16 cellular contexts compared by ENCODE assay signal in the genomic region with DNA sequence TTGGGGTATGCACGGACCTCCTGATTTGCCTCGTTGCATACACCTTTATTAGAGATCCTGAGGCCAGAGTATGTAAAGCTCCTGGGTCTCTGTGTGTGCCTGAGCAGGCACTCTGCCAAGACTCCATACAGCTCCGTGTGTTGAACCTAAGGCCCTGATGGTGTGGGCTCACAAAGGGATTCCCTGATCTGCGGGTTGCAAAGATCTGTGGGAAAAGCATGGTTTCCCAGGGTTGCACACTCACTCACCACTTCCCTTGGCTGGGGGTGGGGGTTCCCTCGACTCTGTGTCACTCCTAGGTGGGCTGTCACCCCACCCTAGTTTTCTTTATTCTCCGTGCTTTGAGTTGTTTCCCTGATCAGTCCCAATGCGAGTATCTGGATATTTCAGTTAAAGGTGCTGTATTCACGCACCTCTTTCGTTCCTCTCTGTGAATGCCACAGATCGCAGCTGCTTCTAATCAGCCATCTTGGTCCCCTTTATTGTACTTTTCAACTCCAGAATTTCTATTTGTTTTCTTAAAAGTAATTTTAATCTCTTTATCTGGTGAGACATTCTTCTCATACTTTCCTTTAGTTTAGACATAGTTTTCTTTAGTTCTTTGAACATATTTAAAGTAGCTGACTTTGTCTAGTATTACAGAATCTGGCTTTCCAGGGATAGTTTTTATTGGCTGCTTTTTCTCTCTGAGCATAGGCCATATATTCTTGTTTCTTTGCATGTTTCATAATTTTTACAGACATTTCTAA. TPM values are rescaled to one million over a fixed set of nuclear protein-coding genes. Genes with fewer than 3 reads are reported as not detected.
DNase-seq lines count a peak whose midpoint lies in the region; ATAC-seq, FAIRE-seq and TF ChIP-seq lines count a peak whose summit lies in the region.
"Had no signal": no experiment of that assay in that cellular context is flagged by ENCODE, and none has a peak within 500 bp of the region (broad histone marks: within the 10 kb centered on the region; RNA-seq: fewer than 3 reads in every experiment).

No MANE protein-coding gene starts in this region.

- DNase-seq in A172 (ENCODE audit: low spot score) (peak; percentile 10), HT1080 (ENCODE audit: low read depth) (peak; percentile 41), astrocyte of the hippocampus (ENCODE audit: low read depth, low spot score) (peak; percentile 63), keratinocyte (ENCODE audit: low read depth, low spot score) (no peak), islet precursor cell (no peak), glomerular visceral epithelial cell (ENCODE audit: extremely low spot score) (no peak)
- no peak for DNase-seq in activated CD8-positive, alpha-beta memory T cell treated with anti-CD3 and anti-CD28 coated beads, Interleukin-2, amount 50 U/mL, for 48 hours
- DNase-seq: activated CD4-positive, alpha-beta T cell treated with anti-CD3 and anti-CD28 coated beads, Interleukin-2, amount 50 U/mL, for 48 hours; KBM-7; NCI-H1694 treated with DMSO at 0.1 percent for 48 hours; NCI-H524 treated with DMSO at 0.1 percent for 48 hours; occipital lobe; RPMI8226; upper lobe of left lung had no signal

- H3K4me2 ChIP-seq in keratinocyte (ENCODE audit: control insufficient read depth, extremely low read depth, insufficient read depth, low read depth, low read length), result peak overlapping the region; percentile 24

- peaks cover 7% of the 10 kb centered on the region for H3K9me3 Mint-ChIP-seq in stimulated activated memory B cell treated with anti-CD40 and anti-IgM and Interleukin-4, amounts not matched to agents 10 μg/mL and 1 μg/mL and 100 μg/mL, for 72 hours

- dilution Hi-C loops in keratinocyte (cut with MboI; ENCODE audit: extremely low pct_ligation_motif_present, low sequenced_read_pairs), result no loop called here

- TF ChIP-seq CTCF in keratinocyte (optimal IDR thresholded peaks at IDR 0.05 in 1 of 3, IDR thresholded peaks at IDR 0.05 in 1 of 3, conservative IDR thresholded peaks at IDR 0.05 in 1 of 3; ENCODE audit: extremely low read depth in 1 of 3, insufficient read depth in 2 of 3, low read length in 3 of 3), result no peak

- H3K9me3 ChIP-seq in keratinocyte (ENCODE audit: control insufficient read depth, low read depth, low read length), result peaks cover 3% of the 10 kb centered on the region
- H3K9me3 ChIP-seq: upper lobe of left lung had no signal

- H3K27ac Mint-ChIP-seq in stimulated activated memory B cell treated with anti-CD40 and anti-IgM and Interleukin-4, amounts not matched to agents 10 μg/mL and 1 μg/mL and 100 μg/mL, for 72 hours, result no peak overlapping the region
- H3K27ac Mint-ChIP-seq: activated T-helper 17 cell treated with anti-CD3 and anti-CD28 coated beads, Interleukin-2, amount 50 U/mL, for 72 hours had no signal

- peaks cover 30% of the 10 kb centered on the region for H3K4me1 ChIP-seq in keratinocyte (ENCODE audit: control insufficient read depth, extremely low read depth, insufficient read depth, low read length)

- peaks cover 23% of the 10 kb centered on the region for H3K27me3 Mint-ChIP-seq in stimulated activated memory B cell treated with anti-CD40 and anti-IgM and Interleukin-4, amounts not matched to agents 10 μg/mL and 1 μg/mL and 100 μg/mL, for 72 hours

- H3K4me1 Mint-ChIP-seq in stimulated activated memory B cell treated with anti-CD40 and anti-IgM and Interleukin-4, amounts not matched to agents 10 μg/mL and 1 μg/mL and 100 μg/mL, for 72 hours, result no peaks in the 10 kb centered on the region
- H3K4me1 Mint-ChIP-seq: activated T-helper 17 cell treated with anti-CD3 and anti-CD28 coated beads, Interleukin-2, amount 50 U/mL, for 72 hours had no signal

- H3K9ac ChIP-seq in keratinocyte (ENCODE audit: control insufficient read depth, extremely low read depth, insufficient read depth, low read length), result no peak overlapping the region

- no peak for FAIRE-seq in keratinocyte (lab: Jason Lieb, UNC)

- H2AFZ ChIP-seq in keratinocyte (ENCODE audit: control insufficient read depth, low read length), result peak overlapping the region; percentile 29

- H3K36me3 Mint-ChIP-seq in stimulated activated memory B cell treated with anti-CD40 and anti-IgM and Interleukin-4, amounts not matched to agents 10 μg/mL and 1 μg/mL and 100 μg/mL, for 72 hours, result no peaks in the 10 kb centered on the region

- no peaks in the 10 kb centered on the region for H3K36me3 ChIP-seq in keratinocyte (ENCODE audit: control insufficient read depth in 2 of 2, extremely low read depth in 1 of 2, insufficient read depth in 2 of 2, low read length in 2 of 2)
- H3K36me3 ChIP-seq: upper lobe of left lung had no signal

- ATAC-seq in stimulated activated memory B cell treated with anti-CD40 and anti-IgM and Interleukin-4, amounts not matched to agents 10 μg/mL and 1 μg/mL and 100 μg/mL, for 72 hours, result no peak
- ATAC-seq: activated T-helper 17 cell treated with anti-CD3 and anti-CD28 coated beads, Interleukin-2, amount 50 U/mL, for 72 hours had no signal

- H3K27me3 ChIP-seq in keratinocyte (ENCODE audit: control insufficient read depth, extremely low read depth, insufficient read depth, low read length), result no peaks in the 10 kb centered on the region
- H3K27me3 ChIP-seq: upper lobe of left lung had no signal

- H3K27ac ChIP-seq in keratinocyte (ENCODE audit: control insufficient read depth, insufficient read depth, low read length), result peak overlapping the region; percentile 59

- H3K4me3 ChIP-seq in keratinocyte (ENCODE audit: control insufficient read depth in 2 of 3, extremely low read depth in 1 of 3, insufficient read depth in 2 of 3, low read depth in 1 of 3, low read length in 3 of 3), result no peak overlapping the region
- H3K4me3 ChIP-seq: upper lobe of left lung had no signal

- no peaks in the 10 kb centered on the region for H3K79me2 ChIP-seq in keratinocyte (ENCODE audit: control insufficient read depth, insufficient read depth, low read length)

- H4K20me1 ChIP-seq in keratinocyte (ENCODE audit: control insufficient read depth, extremely low read depth, insufficient read depth, low read length), result no peaks in the 10 kb centered on the region

- no peak overlapping the region for H3K4me3 Mint-ChIP-seq in stimulated activated memory B cell treated with anti-CD40 and anti-IgM and Interleukin-4, amounts not matched to agents 10 μg/mL and 1 μg/mL and 100 μg/mL, for 72 hours
- H3K4me3 Mint-ChIP-seq: activated T-helper 17 cell treated with anti-CD3 and anti-CD28 coated beads, Interleukin-2, amount 50 U/mL, for 72 hours had no signal

- no peaks in the 10 kb centered on the region for H3K9me1 ChIP-seq in keratinocyte (ENCODE audit: control insufficient read depth, extremely low read depth, insufficient read depth, low read length)

RNA-seq across cellular contexts. Expression of a gene that starts 39.0 kb away (rescaled TPM):
- total RNA-seq in A172 (2014; rRNA removed; shearing (Covaris generic)), result 79.2 and 79.3 TPM in 2 replicates
- total RNA-seq in HT1080 (2014; rRNA removed; shearing (Covaris generic)), result 24.7 and 44.0 TPM in 2 replicates
- polyA plus RNA-seq in HT1080 (2015; cell fraction: cytosol; rRNA removed), result 19.5 and 21.8 TPM in 2 replicates
- 39.1 and 45.1 TPM in 2 replicates for polyA plus RNA-seq in HT1080 (2015; cell fraction: nucleus; rRNA removed)
- 962 to 1,634 TPM (median 1,409 TPM) in 3 replicates for polyA plus RNA-seq in keratinocyte
- 457 TPM for polyA plus RNA-seq in keratinocyte (2011; ENCODE audit: low read depth)
- polyA plus RNA-seq in keratinocyte (2011; cell fraction: cytosol; rRNA removed), result 547 and 859 TPM in 2 replicates
- 3,493 and 3,792 TPM in 2 replicates for polyA plus RNA-seq in keratinocyte (2011; cell fraction: nucleus; rRNA removed)
- polyA plus RNA-seq in keratinocyte (2012; ENCODE audit: low replicate concordance), result 275 and 1,230 TPM in 2 replicates
- 717 to 2,302 TPM (median 923 TPM) in 3 replicates for polyA minus RNA-seq in keratinocyte
- polyA minus RNA-seq in keratinocyte (2011; cell fraction: cytosol; rRNA and poly(A)+ RNA removed), result 785 TPM
- 1,513 and 2,416 TPM in 2 replicates for polyA minus RNA-seq in keratinocyte (2011; cell fraction: nucleus; rRNA and poly(A)+ RNA removed)
- total RNA-seq: activated T-helper 17 cell treated with anti-CD3 and anti-CD28 coated beads, Interleukin-2, amount 50 U/mL, for 72 hours had no signal

Comparison
In these comparisons a context has a peak if more than half of its experiments do, and no peak if none do; other contexts are left out.
1. DNase-seq: peak in A172 (single experiment), HT1080 (single experiment) and astrocyte of the hippocampus (single experiment); none in keratinocyte (single experiment), islet precursor cell (single experiment), activated CD8-positive, alpha-beta memory T cell treated with anti-CD3 and anti-CD28 coated beads, Interleukin-2, amount 50 U/mL, for 48 hours (single experiment) and glomerular visceral epithelial cell (single experiment).